Comparison of ENCODE assay signal across 19 cellular contexts in the genomic region with DNA sequence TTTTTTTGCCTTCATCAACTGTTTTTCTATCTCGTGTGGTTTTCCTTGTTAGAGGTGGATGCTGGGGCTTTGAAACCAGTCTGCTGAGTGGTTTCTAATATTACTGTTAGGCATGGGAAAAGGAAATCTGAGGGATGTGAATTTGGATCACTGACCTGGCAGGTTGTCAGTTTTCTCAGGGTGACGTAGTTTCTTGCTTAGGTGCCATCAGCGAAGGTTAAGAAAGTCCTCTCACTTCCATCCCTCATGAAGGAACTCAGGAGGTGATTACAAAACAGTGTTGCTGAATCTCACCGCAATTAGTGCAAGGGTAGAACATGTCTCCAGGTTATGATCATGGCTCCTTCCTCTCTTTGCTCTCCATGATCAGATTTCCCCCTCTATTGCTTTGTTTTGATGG.
DNase-seq lines count a peak whose midpoint lies in the region; ATAC-seq and TF ChIP-seq lines count a peak whose summit lies in the region.
"Had no signal": no experiment of that assay in that cellular context is flagged by ENCODE, and none has a peak within 500 bp of the region (broad histone marks: within the 10 kb centered on the region; RNA-seq: fewer than 3 reads in every experiment).

No MANE protein-coding gene starts in this region.

- H3K36me3 ChIP-seq in iPS-18a (ENCODE audit: control insufficient read depth, low read depth, low read length) (no peaks in the 10 kb centered on the region), osteoblast (ENCODE audit: insufficient read depth, low read length) (no peaks in the 10 kb centered on the region)

- H3K27ac Mint-ChIP-seq in MCF 10A (ENCODE audit: low read depth, unreplicated experiment) = peak overlapping the region; percentile 63
- H3K27ac Mint-ChIP-seq in activated CD4-positive, alpha-beta T cell treated with anti-CD3 and anti-CD28 coated beads for 36 hours = no peak overlapping the region
- H3K27ac Mint-ChIP-seq: CD4-positive, alpha-beta T cell had no signal

- intact Hi-C loops in MCF 10A (cut with micrococcal nuclease) = no loop called here
- intact Hi-C loops in activated CD4-positive, alpha-beta T cell treated with anti-CD3 and anti-CD28 coated beads for 36 hours (cut with DNase I, micrococcal nuclease) = no loop called here

- H3K27me3 Mint-ChIP-seq in MCF 10A (ENCODE audit: insufficient read depth, unreplicated experiment) = no peaks in the 10 kb centered on the region
- H3K27me3 Mint-ChIP-seq in activated CD4-positive, alpha-beta T cell treated with anti-CD3 and anti-CD28 coated beads for 36 hours = no peaks in the 10 kb centered on the region
- H3K27me3 Mint-ChIP-seq: CD4-positive, alpha-beta T cell had no signal

- DNase-seq in HL-60 (ENCODE audit: low read depth in 1 of 2, low spot score in 1 of 2) = peak; percentile 3 to 37
- DNase-seq in MCF 10A (ENCODE audit: unreplicated experiment) = peak; percentile 53
- peak; percentile 53 for DNase-seq in osteoblast (ENCODE audit: insufficient read length, low spot score, missing footprints)
- DNase-seq in GDM1 (lab: John Stamatoyannopoulos, UW) = no peak
- DNase-seq in activated gamma-delta T cell treated with Interleukin-2 at 50 U/mL for 16 hours = no peak
- no peak for DNase-seq in activated CD4-positive, alpha-beta T cell treated with anti-CD3 and anti-CD28 coated beads for 36 hours
- DNase-seq in T1000 (lab: John Stamatoyannopoulos, UW) = no peak
- DNase-seq: Calu3; CD4-positive, alpha-beta T cell; DMS53; HCEC 1CT; NCI-H187 treated with DMSO at 0.1 percent for 48 hours; NCI-H2227 treated with DMSO at 0.1 percent for 48 hours; NCI-H510A treated with DMSO at 0.1 percent for 48 hours; NCI-H82; OCI-M1; SHP77 treated with DMSO at 0.1 percent for 48 hours; SK-N-SH had no signal

- H3K27ac ChIP-seq in HL-60 (replicated peaks) (no peak overlapping the region), iPS-18a (ENCODE audit: low read length) (peak overlapping the region; percentile 13), osteoblast (ENCODE audit: low read depth, low read length) (no peak overlapping the region)

- H3K4me3 Mint-ChIP-seq in MCF 10A (ENCODE audit: unreplicated experiment) = no peak overlapping the region
- no peak overlapping the region for H3K4me3 Mint-ChIP-seq in activated CD4-positive, alpha-beta T cell treated with anti-CD3 and anti-CD28 coated beads for 36 hours
- H3K4me3 Mint-ChIP-seq: CD4-positive, alpha-beta T cell had no signal

- POLR2A ChIA-PET in MCF 10A (lab: Yijun Ruan, JAX) = no interaction called here
- POLR2A ChIA-PET in activated CD4-positive, alpha-beta T cell treated with anti-CD3 and anti-CD28 coated beads for 36 hours (lab: Charles Lee) = no interaction called here

- H4K20me1 ChIP-seq in osteoblast (ENCODE audit: insufficient read depth, low read length) = no peaks in the 10 kb centered on the region

- no peak overlapping the region for H3K9ac ChIP-seq in iPS-18a (ENCODE audit: low read length)
- H3K9ac ChIP-seq: SK-N-SH had no signal

- no peak overlapping the region for H2AFZ ChIP-seq in osteoblast (ENCODE audit: low read length)

- no TSS peak for BruUV-seq in MCF 10A (replicated peaks; lab: Mats Ljungman, UMichigan)

- TF ChIP-seq CTCF in HL-60 (IDR thresholded peaks at IDR 0.05; ENCODE audit: insufficient read depth, low read length) = no peak
- no peak for TF ChIP-seq CTCF in MCF 10A (IDR thresholded peaks at IDR 0.05; ENCODE audit: unreplicated experiment)
- no peak for TF ChIP-seq CTCF in osteoblast (IDR thresholded peaks at IDR 0.05; ENCODE audit: extremely low read depth, low read depth, low read length)

- no peak overlapping the region for H3K4me2 ChIP-seq in osteoblast (ENCODE audit: insufficient read depth, low read length)
- H3K4me2 ChIP-seq: SK-N-SH had no signal

- H3K4me1 ChIP-seq in iPS-18a (ENCODE audit: control insufficient read depth, low read depth, low read length) (peaks cover 35% of the 10 kb centered on the region), osteoblast (ENCODE audit: insufficient read depth, low read length) (peaks cover 3% of the 10 kb centered on the region)

- CTCF ChIA-PET in MCF 10A (lab: Yijun Ruan, JAX) = no interaction called here
- CTCF ChIA-PET in activated CD4-positive, alpha-beta T cell treated with anti-CD3 and anti-CD28 coated beads for 36 hours (lab: Charles Lee) = no interaction called here

- H3K27me3 ChIP-seq in HL-60 (ENCODE audit: insufficient read depth, poor library complexity, severe bottlenecking) = no peaks in the 10 kb centered on the region
- no peaks in the 10 kb centered on the region for H3K27me3 ChIP-seq in iPS-18a (ENCODE audit: control insufficient read depth, insufficient read depth, low read length)
- no peaks in the 10 kb centered on the region for H3K27me3 ChIP-seq in osteoblast (ENCODE audit: insufficient read depth, low read length)

- H3K36me3 Mint-ChIP-seq in MCF 10A (ENCODE audit: insufficient read depth, unreplicated experiment) = no peaks in the 10 kb centered on the region
- no peaks in the 10 kb centered on the region for H3K36me3 Mint-ChIP-seq in activated CD4-positive, alpha-beta T cell treated with anti-CD3 and anti-CD28 coated beads for 36 hours (ENCODE audit: low read depth)

- no peak for ATAC-seq in activated CD4-positive, alpha-beta T cell treated with anti-CD3 and anti-CD28 coated beads for 36 hours

- H3K4me3 ChIP-seq in HL-60 (replicated peaks; ENCODE audit: insufficient read depth, low read length) (no peak overlapping the region), iPS-18a (ENCODE audit: low read length) (no peak overlapping the region), osteoblast (ENCODE audit: insufficient read depth, low read length) (no peak overlapping the region)

- no peaks in the 10 kb centered on the region for H3K9me3 Mint-ChIP-seq in MCF 10A (ENCODE audit: unreplicated experiment)
- no peaks in the 10 kb centered on the region for H3K9me3 Mint-ChIP-seq in activated CD4-positive, alpha-beta T cell treated with anti-CD3 and anti-CD28 coated beads for 36 hours (ENCODE audit: low read depth)
- H3K9me3 Mint-ChIP-seq: CD4-positive, alpha-beta T cell had no signal

- peaks cover 14% of the 10 kb centered on the region for H3K4me1 Mint-ChIP-seq in MCF 10A (ENCODE audit: insufficient read depth, unreplicated experiment)
- no peaks in the 10 kb centered on the region for H3K4me1 Mint-ChIP-seq in activated CD4-positive, alpha-beta T cell treated with anti-CD3 and anti-CD28 coated beads for 36 hours

- no peaks in the 10 kb centered on the region for H3K79me2 ChIP-seq in osteoblast (ENCODE audit: insufficient read depth, low read length)

- H3K9me3 ChIP-seq in iPS-18a (ENCODE audit: control insufficient read depth, low read depth, low read length) (no peaks in the 10 kb centered on the region), osteoblast (ENCODE audit: low read depth, low read length) (no peaks in the 10 kb centered on the region)
- H3K9me3 ChIP-seq: SK-N-SH had no signal

Comparison
In these comparisons a context has a peak if more than half of its experiments do, and no peak if none do; other contexts are left out.
1. DNase-seq: peak in HL-60 (2 of 2), MCF 10A (single experiment) and osteoblast (single experiment); none in GDM1 (single experiment), activated gamma-delta T cell treated with Interleukin-2 at 50 U/mL for 16 hours (single experiment), activated CD4-positive, alpha-beta T cell treated with anti-CD3 and anti-CD28 coated beads for 36 hours (single experiment) and T1000 (single experiment).